Comparison of ENCODE assay signal across 1 cellular context in the genomic region with DNA sequence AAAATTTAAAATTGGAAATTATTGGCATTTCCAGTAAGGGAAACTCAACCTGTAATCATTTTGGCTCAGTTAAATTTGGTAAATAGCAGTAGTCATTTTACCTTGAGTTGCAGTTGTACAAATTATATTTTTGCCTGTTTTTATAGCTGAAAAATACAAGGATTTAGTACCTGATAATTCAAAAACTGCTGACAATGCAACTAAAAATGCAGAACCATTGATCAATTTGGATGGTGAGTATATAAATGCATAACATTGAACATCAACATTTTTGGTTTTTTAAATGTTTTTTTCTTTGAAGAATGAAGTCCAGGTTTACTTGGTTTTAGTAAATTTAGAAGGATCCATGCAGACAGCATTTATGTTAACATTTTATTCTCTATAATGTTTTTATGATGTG.
TF ChIP-seq lines count a peak whose summit lies in the region.

No MANE protein-coding gene starts in this region.

TF ChIP-seq in K562, 482 proteins besides CTCF, POLR2A, EP300 and RAD21 (continued from another document):
- TF ChIP-seq ZMIZ1 (IDR thresholded peaks at IDR 0.05; ENCODE audit: low read depth in 2 of 2, low read length in 2 of 2) = no peak
- TF ChIP-seq ZNF316 (IDR thresholded peaks at IDR 0.05) = peak; percentile 90
- no peak for TF ChIP-seq BRD9 (IDR thresholded peaks at IDR 0.05; ENCODE audit: low read depth, partially characterized antibody)
- peak; percentile 89 for TF ChIP-seq MAFF (IDR thresholded peaks at IDR 0.05; ENCODE audit: low read length)
- peak; percentile 73 for TF ChIP-seq C11orf30 (IDR thresholded peaks at IDR 0.05; ENCODE audit: low read depth)
- no peak for TF ChIP-seq PTBP1 (IDR thresholded peaks at IDR 0.05; ENCODE audit: low read depth, low read length)
